Comparison of ENCODE assay signal across 21 cellular contexts in the genomic region with DNA sequence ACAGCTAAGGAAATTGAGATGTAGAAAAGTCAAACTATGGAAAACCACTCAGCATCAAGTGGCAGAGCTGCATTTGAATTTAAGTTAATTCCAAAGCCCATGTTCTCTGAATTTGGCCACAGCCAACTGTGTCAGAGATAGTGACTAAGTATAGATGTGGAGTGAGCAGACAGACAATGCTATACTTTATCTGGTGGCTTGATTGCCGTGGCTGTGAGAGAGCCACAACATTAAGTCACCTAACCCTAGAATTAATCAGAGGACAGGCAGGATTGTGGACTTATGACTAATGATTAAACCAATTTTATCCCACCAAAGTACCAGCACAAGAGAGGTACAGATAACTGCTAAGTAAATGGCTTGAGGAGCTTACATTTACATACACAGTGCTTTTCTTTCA.
"Had no signal": no experiment of that assay in that cellular context is flagged by ENCODE, and none has a peak within 500 bp of the region (broad histone marks: within the 10 kb centered on the region; RNA-seq: fewer than 3 reads in every experiment).

No MANE protein-coding gene starts in this region.

- H3K9me3 Mint-ChIP-seq: activated CD4-positive, alpha-beta T cell treated with anti-CD3 and anti-CD28 coated beads, Interleukin-2, amount 10 ng/mL, durations not matched to agents 24 days and 14 days had no signal

- H3K4me1 Mint-ChIP-seq: activated B cell treated with CpG ODN at 0.5 μM for 24 hours; activated CD4-positive, alpha-beta T cell treated with anti-CD3 and anti-CD28 coated beads, Interleukin-2, amount 10 ng/mL, durations not matched to agents 24 days and 14 days; natural killer cell; stimulated activated naive B cell treated with anti-CD40 and anti-IgM and Interleukin-4, amounts not matched to agents 10 μg/mL and 1 μg/mL and 100 μg/mL, for 72 hours had no signal

- H3K4me1 ChIP-seq: left lung, thyroid gland had no signal

- H3K4me2 ChIP-seq: hepatocyte had no signal

- H3K36me3 ChIP-seq: left lung, neutrophil, thyroid gland had no signal

- DNase-seq: activated B cell treated with CpG ODN at 0.5 μM for 24 hours; activated CD4-positive, alpha-beta T cell treated with anti-CD3 and anti-CD28 coated beads, Interleukin-2, amount 10 ng/mL, durations not matched to agents 24 days and 14 days; activated CD8-positive, alpha-beta memory T cell treated with anti-CD3 and anti-CD28 coated beads, Interleukin-2, amount 50 U/mL, for 4 hours; activated CD8-positive, alpha-beta T cell treated with anti-CD3 and anti-CD28 coated beads, Interleukin-2, amount 10 ng/mL, durations not matched to agents 7 days and 5 days; activated gamma-delta T cell treated with Interleukin-2 at 50 U/mL for 16 hours; activated T-cell treated with anti-CD3 and anti-CD28 coated beads, Interleukin-2, amount 50 U/mL, for 72 hours; amygdala; cerebellar nuclear complex; effector memory CD8-positive, alpha-beta T cell; erythroblast; islet precursor cell; left lung; natural killer cell; posterior cingulate gyrus; stimulated activated CD4-positive, alpha-beta T cell treated with anti-CD3 and anti-CD28 coated beads, Interleukin-15, amount 100 ng/mL, for 24 hours; stimulated activated CD4-positive, alpha-beta T cell treated with anti-CD3 and anti-CD28 coated beads, Interleukin-4, amount 100 ng/mL, for 1 hour; stimulated activated naive B cell treated with anti-CD40 and anti-IgM and Interleukin-4, amounts not matched to agents 10 μg/mL and 1 μg/mL and 100 μg/mL, for 72 hours; thyroid gland had no signal

- H3K79me2 ChIP-seq: hepatocyte had no signal

- H3K4me3 ChIP-seq: hepatocyte, left lung, thyroid gland had no signal

- ATAC-seq: activated CD8-positive, alpha-beta T cell treated with anti-CD3 and anti-CD28 coated beads, Interleukin-2, amount 10 ng/mL, durations not matched to agents 7 days and 5 days; activated T-cell treated with anti-CD3 and anti-CD28 coated beads, Interleukin-2, amount 50 U/mL, for 72 hours; effector memory CD8-positive, alpha-beta T cell; left lung; natural killer cell; stimulated activated naive B cell treated with anti-CD40 and anti-IgM and Interleukin-4, amounts not matched to agents 10 μg/mL and 1 μg/mL and 100 μg/mL, for 72 hours had no signal

- H3K36me3 Mint-ChIP-seq: natural killer cell; stimulated activated naive B cell treated with anti-CD40 and anti-IgM and Interleukin-4, amounts not matched to agents 10 μg/mL and 1 μg/mL and 100 μg/mL, for 72 hours had no signal

- H3K4me3 Mint-ChIP-seq: activated B cell treated with CpG ODN at 0.5 μM for 24 hours; activated CD4-positive, alpha-beta T cell treated with anti-CD3 and anti-CD28 coated beads, Interleukin-2, amount 10 ng/mL, durations not matched to agents 24 days and 14 days; activated CD8-positive, alpha-beta T cell treated with anti-CD3 and anti-CD28 coated beads, Interleukin-2, amount 10 ng/mL, durations not matched to agents 7 days and 5 days; activated naive CD8-positive, alpha-beta T cell; activated T-cell treated with anti-CD3 and anti-CD28 coated beads, Interleukin-2, amount 50 U/mL, for 72 hours; effector memory CD8-positive, alpha-beta T cell; natural killer cell; stimulated activated naive B cell treated with anti-CD40 and anti-IgM and Interleukin-4, amounts not matched to agents 10 μg/mL and 1 μg/mL and 100 μg/mL, for 72 hours had no signal

- H3K27ac ChIP-seq: hepatocyte, left lung, neutrophil, thyroid gland had no signal

- H2AFZ ChIP-seq: hepatocyte had no signal

- H3K27me3 ChIP-seq: hepatocyte, left lung, neutrophil, thyroid gland had no signal

- H3K27ac Mint-ChIP-seq: activated B cell treated with CpG ODN at 0.5 μM for 24 hours; activated CD4-positive, alpha-beta T cell treated with anti-CD3 and anti-CD28 coated beads, Interleukin-2, amount 10 ng/mL, durations not matched to agents 24 days and 14 days; activated CD8-positive, alpha-beta T cell treated with anti-CD3 and anti-CD28 coated beads, Interleukin-2, amount 10 ng/mL, durations not matched to agents 7 days and 5 days; activated naive CD8-positive, alpha-beta T cell; activated T-cell treated with anti-CD3 and anti-CD28 coated beads, Interleukin-2, amount 50 U/mL, for 72 hours; effector memory CD8-positive, alpha-beta T cell; natural killer cell; stimulated activated naive B cell treated with anti-CD40 and anti-IgM and Interleukin-4, amounts not matched to agents 10 μg/mL and 1 μg/mL and 100 μg/mL, for 72 hours had no signal

- H3K9me3 ChIP-seq: left lung, neutrophil, thyroid gland had no signal
